Comparison of ENCODE assay signal across 13 cellular contexts in genomic region chr11:94737171-94737611, GRCh38. TPM values are rescaled to one million over a fixed set of nuclear protein-coding genes. Genes with fewer than 3 reads are reported as not detected.
DNase-seq lines count a peak whose midpoint lies in the region; FAIRE-seq and TF ChIP-seq lines count a peak whose summit lies in the region.
"Had no signal": no experiment of that assay in that cellular context is flagged by ENCODE, and none has a peak within 500 bp of the region (broad histone marks: within the 10 kb centered on the region; RNA-seq: fewer than 3 reads in every experiment).

No MANE protein-coding gene starts in this region.

- H4K20me1 ChIP-seq in hepatocyte (ENCODE audit: insufficient read depth, poor library complexity, severe bottlenecking) = no peaks in the 10 kb centered on the region

- H3K27ac Mint-ChIP-seq in activated CD4-positive, alpha-beta memory T cell treated with anti-CD3 and anti-CD28 coated beads for 36 hours = no peak overlapping the region
- H3K27ac Mint-ChIP-seq: B cell, T-helper 17 cell had no signal

- peak overlapping the region; percentile 29 for H3K4me2 ChIP-seq in hepatocyte

- peaks cover 15% of the 10 kb centered on the region for H3K4me1 Mint-ChIP-seq in activated CD4-positive, alpha-beta memory T cell treated with anti-CD3 and anti-CD28 coated beads for 36 hours (ENCODE audit: low read depth)

- CTCF ChIA-PET in activated CD4-positive, alpha-beta memory T cell treated with anti-CD3 and anti-CD28 coated beads for 36 hours (lab: Charles Lee) = no interaction called here

- intact Hi-C loops in activated CD4-positive, alpha-beta memory T cell treated with anti-CD3 and anti-CD28 coated beads for 36 hours (cut with micrococcal nuclease) = no loop called here
- intact Hi-C loops in dorsolateral prefrontal cortex (cut with DNase I) = no loop called here

- no peak overlapping the region for H3K4me3 ChIP-seq in AG10803 (ENCODE audit: low read length)
- no peak overlapping the region for H3K4me3 ChIP-seq in hepatocyte
- H3K4me3 ChIP-seq in dorsolateral prefrontal cortex = no peak overlapping the region
- H3K4me3 ChIP-seq: uterus had no signal

- WGBS in hepatocyte (ENCODE audit: low lambda C conversion rate, missing lambda C conversion rate) = 28% methylated on average over 2 of the region's 2 CpGs

- peak; percentile 4 for FAIRE-seq in HTR-8/SVneo (lab: Jason Lieb, UNC)

- peaks cover 35% of the 10 kb centered on the region for H3K4me1 ChIP-seq in hepatocyte (ENCODE audit: insufficient read depth)

- H3K9me3 ChIP-seq in hepatocyte (ENCODE audit: low read depth) = no peaks in the 10 kb centered on the region
- H3K9me3 ChIP-seq: uterus had no signal

- H2AFZ ChIP-seq in hepatocyte = no peak overlapping the region

- no peaks in the 10 kb centered on the region for H3K9me2 ChIP-seq in hepatocyte (replicated peaks; ENCODE audit: insufficient read depth)

- H3K79me2 ChIP-seq in hepatocyte = no peaks in the 10 kb centered on the region

- POLR2A ChIA-PET in activated CD4-positive, alpha-beta memory T cell treated with anti-CD3 and anti-CD28 coated beads for 36 hours (lab: Charles Lee) = no interaction called here

- no peaks in the 10 kb centered on the region for H3K9me3 Mint-ChIP-seq in activated CD4-positive, alpha-beta memory T cell treated with anti-CD3 and anti-CD28 coated beads for 36 hours

- H3K4me3 Mint-ChIP-seq in activated CD4-positive, alpha-beta memory T cell treated with anti-CD3 and anti-CD28 coated beads for 36 hours = no peak overlapping the region
- H3K4me3 Mint-ChIP-seq: B cell, T-helper 17 cell had no signal

- H3K27me3 ChIP-seq in hepatocyte = no peaks in the 10 kb centered on the region
- no peaks in the 10 kb centered on the region for H3K27me3 ChIP-seq in dorsolateral prefrontal cortex
- H3K27me3 ChIP-seq: uterus had no signal

- peak overlapping the region; percentile 71 for H3K27ac ChIP-seq in hepatocyte
- H3K27ac ChIP-seq in dorsolateral prefrontal cortex = no peak overlapping the region
- H3K27ac ChIP-seq: uterus had no signal

- no peak for TF ChIP-seq CTCF in AG10803 (conservative IDR thresholded peaks at IDR 0.05; ENCODE audit: low read length)
- no peak for TF ChIP-seq CTCF in hepatocyte (IDR thresholded peaks at IDR 0.05; ENCODE audit: poor library complexity)
- no peak for TF ChIP-seq CTCF in dorsolateral prefrontal cortex (IDR thresholded peaks at IDR 0.05 in 54 of 56, conservative IDR thresholded peaks at IDR 0.05 in 2 of 56; ENCODE audit: low read depth in 1 of 56, partially characterized antibody in 56 of 56)

- DNase-seq in AG10803 (ENCODE audit: low read depth) (peak; percentile 64), HTR-8/SVneo (ENCODE audit: insufficient read length, low spot score) (no peak), amniotic epithelial cell (ENCODE audit: low read depth) (peak; percentile 46), hepatocyte (ENCODE audit: low spot score) (no peak), DMS114 treated with DMSO at 0.1 percent for 48 hours (lab: John Stamatoyannopoulos, UW; ENCODE audit: unreplicated experiment) (no peak), RPMI8226 (no peak), dorsolateral prefrontal cortex (no peak)
- DNase-seq in activated CD4-positive, alpha-beta memory T cell treated with anti-CD3 and anti-CD28 coated beads for 36 hours = no peak
- DNase-seq: Kasumi-1; stimulated activated CD4-positive, alpha-beta T cell treated with anti-CD3 and anti-CD28 coated beads, Interleukin-1b, Interleukin-23, amount 100 ng/mL, for 48 hours; T-helper 17 cell; uterus had no signal

- no peaks in the 10 kb centered on the region for H3K36me3 Mint-ChIP-seq in activated CD4-positive, alpha-beta memory T cell treated with anti-CD3 and anti-CD28 coated beads for 36 hours

- H3K36me3 ChIP-seq in hepatocyte (replicated peaks; ENCODE audit: insufficient read depth, low read depth) = no peaks in the 10 kb centered on the region
- H3K36me3 ChIP-seq: uterus had no signal

- peaks cover 15% of the 10 kb centered on the region for H3K27me3 Mint-ChIP-seq in activated CD4-positive, alpha-beta memory T cell treated with anti-CD3 and anti-CD28 coated beads for 36 hours

RNA-seq across cellular contexts. Expression of gene AMOTL1, which starts 31.0 kb away (rescaled TPM):
- 46.7 and 57.7 TPM in 2 replicates for total RNA-seq in hepatocyte
- 22.1 and 23.8 TPM in 2 replicates for polyA plus RNA-seq in hepatocyte
- under 1 TPM; 0.24 to 0.31 TPM for total RNA-seq in activated CD4-positive, alpha-beta memory T cell treated with anti-CD3 and anti-CD28 coated beads for 36 hours
- total RNA-seq in dorsolateral prefrontal cortex = 10 to 100 TPM; 13.5 to 35.0 (median 20.8) TPM

Comparison
In these comparisons a context has a peak if more than half of its experiments do, and no peak if none do; other contexts are left out.
1. DNase-seq: peak in AG10803 (single experiment) and amniotic epithelial cell (single experiment); none in HTR-8/SVneo (single experiment), hepatocyte (single experiment), DMS114 treated with DMSO at 0.1 percent for 48 hours (single experiment), activated CD4-positive, alpha-beta memory T cell treated with anti-CD3 and anti-CD28 coated beads for 36 hours (single experiment), RPMI8226 (single experiment) and dorsolateral prefrontal cortex (0 of 10).
2. RNA of gene AMOTL1, which starts 31.0 kb away (total RNA-seq): 46.7 to 57.7 TPM in hepatocyte and 13.5 to 35.0 TPM in dorsolateral prefrontal cortex; 0.24 to 0.31 TPM in activated CD4-positive, alpha-beta memory T cell treated with anti-CD3 and anti-CD28 coated beads for 36 hours; every median in the first group is over 10 times any median in the second.